ENCODE assay signal across 24 cellular contexts in the genomic region with DNA sequence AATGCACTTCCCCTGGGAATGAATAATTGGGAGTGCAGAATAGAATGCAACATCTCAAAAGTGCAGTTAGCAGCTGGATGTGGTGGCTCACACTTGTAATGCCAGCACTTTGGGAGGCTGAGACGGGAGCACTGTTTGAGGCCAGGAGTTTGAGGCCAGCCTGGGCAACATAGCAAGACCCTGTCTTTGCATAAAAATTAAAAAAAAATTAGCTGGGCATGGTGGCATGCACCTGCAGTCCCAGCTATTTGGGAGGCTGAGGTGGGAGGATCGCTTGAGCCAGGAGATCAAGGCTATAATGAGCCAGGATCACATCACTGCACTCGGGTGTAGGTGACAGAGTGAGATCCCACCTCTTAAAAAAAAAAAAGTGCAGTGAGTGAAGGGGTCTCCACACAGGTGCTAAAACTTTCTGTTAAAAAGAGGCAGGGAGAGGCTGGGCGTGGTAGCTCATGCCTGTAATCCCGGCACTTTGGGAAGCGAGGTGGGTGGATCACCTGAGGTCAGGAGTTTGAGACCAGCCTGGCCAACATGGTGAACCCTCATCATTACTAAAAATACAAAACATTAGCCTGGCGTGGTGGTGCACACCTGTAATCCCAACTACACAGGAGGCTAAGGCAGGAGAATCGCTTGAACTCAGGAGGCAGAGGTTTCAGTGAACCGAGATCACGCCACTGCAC. TPM values are rescaled to one million over a fixed set of nuclear protein-coding genes. Genes with fewer than 3 reads are reported as not detected.
A peak's percentile ranks its signal among the peaks of the same experiment; 100 is the strongest.
DNase-seq lines count a peak whose midpoint lies in the region; ATAC-seq, FAIRE-seq and TF ChIP-seq lines count a peak whose summit lies in the region.
"Had no signal": no experiment of that assay in that cellular context is flagged by ENCODE, and none has a peak within 500 bp of the region (broad histone marks: within the 10 kb centered on the region; RNA-seq: fewer than 3 reads in every experiment).

No MANE protein-coding gene starts in this region.

- H3K4me2 ChIP-seq in HepG2 (ENCODE audit: low read depth, low read length), result no peak overlapping the region

- H2AFZ ChIP-seq in HepG2 (ENCODE audit: low read length), result no peak overlapping the region

- BruUV-seq in HepG2 (replicated peaks; lab: Mats Ljungman, UMichigan), result no TSS peak

- no peak overlapping the region for H3K9ac ChIP-seq in HepG2 (ENCODE audit: insufficient read depth, low read depth, low read length)

- CTCF ChIA-PET in HepG2 (lab: Yijun Ruan, JAX; ENCODE audit: low intra/inter-chr PET ratio, low total read pairs), result no interaction called here

- peaks cover 15% of the 10 kb centered on the region for H3K4me1 Mint-ChIP-seq in T-helper 17 cell

- no peaks in the 10 kb centered on the region for H3K9me3 ChIP-seq in Peyer's patch
- no peaks in the 10 kb centered on the region for H3K9me3 ChIP-seq in T-helper 17 cell (ENCODE audit: control insufficient read depth, low read length, poor library complexity, severe bottlenecking)
- no peaks in the 10 kb centered on the region for H3K9me3 ChIP-seq in HepG2 (ENCODE audit: low read length)
- H3K9me3 ChIP-seq: Caco-2 had no signal

- DNase-seq in Peyer's patch (peak in 2 of 3 donors; percentile 13 to 21), T-helper 17 cell (no peak), HepG2 (ENCODE audit: low spot score) (no peak), sciatic nerve (ENCODE audit: low spot score) (peak; percentile 7), NCI-H748 treated with DMSO at 0.1 percent for 48 hours (lab: John Stamatoyannopoulos, UW) (no peak), NCI-H187 treated with DMSO at 0.1 percent for 48 hours (lab: John Stamatoyannopoulos, UW) (no peak), G401 (ENCODE audit: low spot score) (no peak), glomerular visceral epithelial cell (ENCODE audit: extremely low spot score) (no peak)
- DNase-seq: ACHN; AML-193; EL; HFFc6; Kasumi-1; MM.1S; NCI-H1105; NCI-H1694; NCI-H2107; NCI-H226; NCI-H69; NK-92 treated with Interleukin-12 subunit alpha and Interleukin-12 subunit beta, amount 100 ng/mL, for 24 hours; OCI-M1 had no signal

- ATAC-seq in T-helper 17 cell (no peak), HepG2 (no peak), sciatic nerve (no peak)

- no peak for TF ChIP-seq RAD21 in HepG2 (CRISPR knock-in tag; IDR thresholded peaks at IDR 0.05)

- no peak for FAIRE-seq in HepG2 (lab: Jason Lieb, UNC)
- FAIRE-seq: GM19239, H54 had no signal

- POLR2A ChIA-PET in HepG2 (lab: Yijun Ruan, JAX), result interaction anchor here (1.3 kb wide), 1 partner anchor 82 kb away, joined by 6 read pairs; no protein-coding TSS in a partner anchor

- H3K36me3 Mint-ChIP-seq in T-helper 17 cell (ENCODE audit: low read depth), result peaks cover 5% of the 10 kb centered on the region

- no peak for TF ChIP-seq CTCF in Peyer's patch (IDR thresholded peaks at IDR 0.05)
- TF ChIP-seq CTCF in HepG2 (CRISPR knock-in tag; IDR thresholded peaks at IDR 0.05), result no peak

- TF ChIP-seq POLR2A in Peyer's patch (IDR thresholded peaks at IDR 0.05) (no peak), HepG2 (IDR thresholded peaks at IDR 0.05; ENCODE audit: insufficient read depth in 1 of 2, low read depth in 2 of 2, low read length in 2 of 2) (no peak)

- peaks cover 10% of the 10 kb centered on the region for H3K27me3 Mint-ChIP-seq in T-helper 17 cell

- no peaks in the 10 kb centered on the region for H4K20me1 ChIP-seq in HepG2 (ENCODE audit: insufficient read depth, low read length)

- intact Hi-C loops in HepG2 (cut with micrococcal nuclease; ENCODE audit: unreplicated experiment), result loop anchor here (10.0 kb wide), 1 partner anchor 280 kb away; no protein-coding TSS in a partner anchor
- intact Hi-C loops in sciatic nerve (cut with DNase I), result no loop called here

- no peak overlapping the region for H3K27ac ChIP-seq in Peyer's patch
- H3K27ac ChIP-seq in HepG2 (ENCODE audit: extremely low read length, insufficient read depth, low read length), result no peak overlapping the region

- H3K4me3 Mint-ChIP-seq in T-helper 17 cell, result no peak overlapping the region
- H3K4me3 Mint-ChIP-seq: HFFc6 had no signal

- H3K4me3 ChIP-seq in Peyer's patch (no peak overlapping the region), HepG2 (replicated peaks in 1 of 3; ENCODE audit: insufficient read depth in 1 of 3, low read depth in 2 of 3, low read length in 3 of 3) (no peak overlapping the region)

- no peaks in the 10 kb centered on the region for H3K79me2 ChIP-seq in HepG2 (ENCODE audit: insufficient read depth, low read length)

- WGBS in HepG2 (ENCODE audit: low lambda C conversion rate), result 74% methylated on average over 10 of the region's 10 CpGs

- H3K36me3 ChIP-seq in Peyer's patch, result no peaks in the 10 kb centered on the region
- H3K36me3 ChIP-seq in HepG2 (replicated peaks in 1 of 2; ENCODE audit: control insufficient read depth in 1 of 2, insufficient read depth in 2 of 2, low read length in 2 of 2), result no peaks in the 10 kb centered on the region

- peak overlapping the region; percentile 34 for H3K27ac Mint-ChIP-seq in T-helper 17 cell
- H3K27ac Mint-ChIP-seq: HFFc6 had no signal

- H3K27me3 ChIP-seq in Peyer's patch (no peaks in the 10 kb centered on the region), HepG2 (ENCODE audit: control insufficient read depth in 1 of 2, insufficient read depth in 2 of 2, low read length in 2 of 2) (no peaks in the 10 kb centered on the region; a peak in 2 of 5 replicates)

- no peak for TF ChIP-seq EP300 in HepG2 (IDR thresholded peaks at IDR 0.05; ENCODE audit: low read depth in 2 of 2, low read length in 2 of 2)
- no peak for TF ChIP-seq EP300 in HepG2 (CRISPR knock-in tag; IDR thresholded peaks at IDR 0.05; ENCODE audit: borderline replicate concordance)

- in situ Hi-C loops in HepG2 (cut with HindIII; ENCODE audit: extremely low pct_ligation_motif_present, low pct_unique_long_range_greater_than_20kb) (no loop called here), G401 (cut with HindIII; ENCODE audit: low sequenced_read_pairs) (no loop called here)

- H3K4me1 ChIP-seq in Peyer's patch (peaks cover 0 to 52% (median 7%) of the 10 kb centered on the region in 4 donors), HepG2 (ENCODE audit: insufficient read depth, low read length) (peaks cover 94% of the 10 kb centered on the region)

TF ChIP-seq in HepG2, 621 proteins besides CTCF, POLR2A, EP300 and RAD21:
- peak; percentile 53 for TF ChIP-seq ZNF121 (CRISPR knock-in tag; IDR thresholded peaks at IDR 0.05)
- TF ChIP-seq MYC (CRISPR knock-in tag; IDR thresholded peaks at IDR 0.05; ENCODE audit: borderline replicate concordance), result no peak
TF ChIP-seq in HepG2: peak in this region for 1.

RNA-seq across cellular contexts. Expression of gene ZMIZ1, which starts 13.5 kb away (rescaled TPM):
- total RNA-seq in Peyer's patch (10 to 100 TPM; 40.4 to 86.7 (median 73.2) TPM), T-helper 17 cell (10 to 100 TPM; 30.0 to 34.0 TPM), HepG2 (2016; rRNA removed; fragmentation: Illumina TruSeq; extraction: Trizol) (5.3 and 11.0 TPM in 2 replicates), sciatic nerve (96.7 TPM)
- 2.3 and 2.6 TPM in 2 replicates for total RNA-seq in HepG2 (2016; cell fraction: cytosol; rRNA removed; fragmentation: Illumina TruSeq; extraction: Trizol; ENCODE audit: low read depth)
- total RNA-seq in HepG2 (2016; cell fraction: insoluble cytoplasmic fraction; rRNA removed; fragmentation: Illumina TruSeq; extraction: Trizol), result 5.2 and 10.5 TPM in 2 replicates
- total RNA-seq in HepG2 (2016; cell fraction: membrane; rRNA removed; fragmentation: Illumina TruSeq; extraction: Trizol), result 7.0 and 7.7 TPM in 2 replicates
- total RNA-seq in HepG2 (2016; cell fraction: nucleus; rRNA removed; fragmentation: Illumina TruSeq; extraction: Trizol), result 9.9 and 13.1 TPM in 2 replicates
- 8.8 and 10.2 TPM in 2 replicates for polyA plus RNA-seq in HepG2 (2011; rRNA removed)
- polyA plus RNA-seq in HepG2 (2011; cell fraction: cytosol; rRNA removed), result 7.4 TPM in 2 replicates
- 42.1 and 46.0 TPM in 2 replicates for polyA plus RNA-seq in HepG2 (2011; cell fraction: nucleus; rRNA removed)
- polyA plus RNA-seq in HepG2 (2012), result 22.4 and 32.5 TPM in 2 replicates
- 0.69 and 1.1 TPM in 2 replicates for polyA plus RNA-seq in HepG2 (2016; cell fraction: cytosol; fragmentation: Illumina TruSeq; extraction: Trizol; ENCODE audit: low read depth)
- polyA plus RNA-seq in HepG2 (2016; cell fraction: insoluble cytoplasmic fraction; fragmentation: Illumina TruSeq; extraction: Trizol; ENCODE audit: low read depth), result 16.0 and 20.6 TPM in 2 replicates
- 2.4 and 3.8 TPM in 2 replicates for polyA plus RNA-seq in HepG2 (2016; cell fraction: membrane; fragmentation: Illumina TruSeq; extraction: Trizol; ENCODE audit: low read depth)
- 25.8 and 26.9 TPM in 2 replicates for polyA plus RNA-seq in HepG2 (2016; cell fraction: nucleus; fragmentation: Illumina TruSeq; extraction: Trizol; ENCODE audit: insufficient read depth, low read depth)
- 7.8 and 28.6 TPM in 2 replicates for polyA minus RNA-seq in HepG2 (2011; rRNA and poly(A)+ RNA removed; ENCODE audit: low replicate concordance)
- polyA minus RNA-seq in HepG2 (2011; cell fraction: cytosol; rRNA and poly(A)+ RNA removed), result 19.5 and 20.1 TPM in 2 replicates
- polyA minus RNA-seq in HepG2 (2011; cell fraction: nucleus; rRNA and poly(A)+ RNA removed), result 27.4 and 29.2 TPM in 2 replicates
- 2.3 and 5.0 TPM in 2 replicates for total RNA-seq in G401 (2014; rRNA removed; shearing (Covaris generic))

Comparison
In these comparisons a context has a peak if more than half of its experiments do, and no peak if none do; other contexts are left out.
1. DNase-seq: peak in Peyer's patch (2 of 3) and sciatic nerve (single experiment); none in T-helper 17 cell (0 of 3), HepG2 (single experiment), NCI-H748 treated with DMSO at 0.1 percent for 48 hours (single experiment), NCI-H187 treated with DMSO at 0.1 percent for 48 hours (single experiment), G401 (single experiment) and glomerular visceral epithelial cell (single experiment).